1 cellular context compared by ENCODE assay signal in the genomic region with DNA sequence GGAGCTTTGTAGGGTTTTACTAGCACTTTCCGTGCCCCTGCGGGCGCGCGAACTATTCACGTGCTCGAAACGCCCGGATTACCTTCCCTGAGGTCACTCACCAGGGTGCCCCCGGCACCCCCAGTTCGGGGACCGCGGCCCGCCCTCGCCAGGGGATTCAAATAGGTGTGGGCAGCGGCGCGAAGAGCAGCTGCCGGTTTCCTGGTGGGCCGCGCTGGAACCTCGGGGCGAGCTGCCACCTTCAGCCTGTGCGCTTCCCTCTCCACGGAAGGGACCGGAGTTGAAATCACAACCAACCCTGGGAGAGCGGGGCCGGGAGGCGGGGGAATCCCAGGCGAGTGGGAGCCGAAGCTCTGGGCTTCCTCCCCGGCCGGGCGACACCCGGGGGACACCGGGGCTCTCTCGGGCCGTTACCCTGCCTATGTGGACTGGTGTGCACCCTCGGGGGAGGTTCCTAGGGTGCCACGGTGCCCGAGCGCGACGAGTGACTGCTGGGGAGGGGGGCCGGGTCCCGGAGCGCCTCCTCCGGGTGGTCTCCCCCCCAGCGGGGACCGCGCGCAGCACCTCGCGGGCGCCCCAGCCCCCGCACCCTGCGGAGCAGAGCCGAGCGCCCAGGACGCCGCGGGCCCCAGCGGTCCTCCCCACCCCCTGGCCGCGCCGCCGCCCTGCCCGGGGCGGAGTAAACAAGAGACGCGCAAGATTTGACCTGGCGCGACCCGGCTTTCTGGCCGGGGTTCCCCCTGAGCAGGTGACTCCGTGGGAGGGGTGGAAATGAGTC.
A peak's percentile ranks its signal among the peaks of the same experiment; 100 is the strongest.
TF ChIP-seq lines count a peak whose summit lies in the region.

No MANE protein-coding gene starts in this region.

TF ChIP-seq in K562, 482 proteins besides CTCF, POLR2A, EP300 and RAD21 (continued from another document and continues in another):
- TF ChIP-seq, protein P1, sequence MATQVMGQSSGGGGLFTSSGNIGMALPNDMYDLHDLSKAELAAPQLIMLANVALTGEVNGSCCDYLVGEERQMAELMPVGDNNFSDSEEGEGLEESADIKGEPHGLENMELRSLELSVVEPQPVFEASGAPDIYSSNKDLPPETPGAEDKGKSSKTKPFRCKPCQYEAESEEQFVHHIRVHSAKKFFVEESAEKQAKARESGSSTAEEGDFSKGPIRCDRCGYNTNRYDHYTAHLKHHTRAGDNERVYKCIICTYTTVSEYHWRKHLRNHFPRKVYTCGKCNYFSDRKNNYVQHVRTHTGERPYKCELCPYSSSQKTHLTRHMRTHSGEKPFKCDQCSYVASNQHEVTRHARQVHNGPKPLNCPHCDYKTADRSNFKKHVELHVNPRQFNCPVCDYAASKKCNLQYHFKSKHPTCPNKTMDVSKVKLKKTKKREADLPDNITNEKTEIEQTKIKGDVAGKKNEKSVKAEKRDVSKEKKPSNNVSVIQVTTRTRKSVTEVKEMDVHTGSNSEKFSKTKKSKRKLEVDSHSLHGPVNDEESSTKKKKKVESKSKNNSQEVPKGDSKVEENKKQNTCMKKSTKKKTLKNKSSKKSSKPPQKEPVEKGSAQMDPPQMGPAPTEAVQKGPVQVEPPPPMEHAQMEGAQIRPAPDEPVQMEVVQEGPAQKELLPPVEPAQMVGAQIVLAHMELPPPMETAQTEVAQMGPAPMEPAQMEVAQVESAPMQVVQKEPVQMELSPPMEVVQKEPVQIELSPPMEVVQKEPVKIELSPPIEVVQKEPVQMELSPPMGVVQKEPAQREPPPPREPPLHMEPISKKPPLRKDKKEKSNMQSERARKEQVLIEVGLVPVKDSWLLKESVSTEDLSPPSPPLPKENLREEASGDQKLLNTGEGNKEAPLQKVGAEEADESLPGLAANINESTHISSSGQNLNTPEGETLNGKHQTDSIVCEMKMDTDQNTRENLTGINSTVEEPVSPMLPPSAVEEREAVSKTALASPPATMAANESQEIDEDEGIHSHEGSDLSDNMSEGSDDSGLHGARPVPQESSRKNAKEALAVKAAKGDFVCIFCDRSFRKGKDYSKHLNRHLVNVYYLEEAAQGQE (CRISPR knock-in tag; IDR thresholded peaks at IDR 0.05; ENCODE audit: low read depth), result no peak
- TF ChIP-seq CCNT2 (IDR thresholded peaks at IDR 0.05; ENCODE audit: borderline replicate concordance, extremely low read depth, insufficient read length, low read depth, low read length) (peak; percentile 26), TOE1 (IDR thresholded peaks at IDR 0.05; ENCODE audit: borderline replicate concordance) (no peak), TOE1 (CRISPR knock-in tag; IDR thresholded peaks at IDR 0.05; ENCODE audit: borderline replicate concordance, low read depth) (no peak), ZNF263 (CRISPR knock-in tag; IDR thresholded peaks at IDR 0.05; ENCODE audit: borderline replicate concordance) (0 out of 2 replicates have a peak, but pooled peaks have one; percentile 17), KDM5B (IDR thresholded peaks at IDR 0.05; ENCODE audit: insufficient replicate concordance, low read depth, low read length) (peak; percentile 65), ZNF79 (CRISPR knock-in tag; IDR thresholded peaks at IDR 0.05; ENCODE audit: low read depth) (no peak), CBX5 (IDR thresholded peaks at IDR 0.05; ENCODE audit: borderline replicate concordance, low read depth) (no peak), ZFX (CRISPR knock-in tag; IDR thresholded peaks at IDR 0.05) (peak; percentile 53), NR2C2 (CRISPR knock-in tag; IDR thresholded peaks at IDR 0.05) (no peak), NR2C2 (tag; IDR thresholded peaks at IDR 0.05) (peak; percentile 67), EGR1 (conservative IDR thresholded peaks at IDR 0.05) (no peak), SMC3 (conservative IDR thresholded peaks at IDR 0.05; ENCODE audit: insufficient read depth, low read depth, low read length) (no peak), CXXC5 (CRISPR knock-in tag; IDR thresholded peaks at IDR 0.05) (peak; percentile 47; the same call in 1 of the 2 replicates), CHD1 (IDR thresholded peaks at IDR 0.05; ENCODE audit: low read length) (peak; percentile 25), LCOR (CRISPR knock-in tag; IDR thresholded peaks at IDR 0.05) (no peak), SAP30 (IDR thresholded peaks at IDR 0.05; ENCODE audit: borderline replicate concordance, insufficient read depth, low read depth, low read length, poor library complexity, severe bottlenecking) (peak; percentile 41), ZNF3 (CRISPR knock-in tag; IDR thresholded peaks at IDR 0.05) (no peak), CTBP1 (IDR thresholded peaks at IDR 0.05; ENCODE audit: borderline replicate concordance) (peak; percentile 27; the same call in 1 of the 2 replicates), RB1 (IDR thresholded peaks at IDR 0.05; ENCODE audit: low read depth) (peak; percentile 33; the same call in 1 of the 2 replicates), ATF1 (CRISPR knock-in tag; IDR thresholded peaks at IDR 0.05) (no peak), ATF1 (tag; IDR thresholded peaks at IDR 0.05) (no peak), SMARCA4 (IDR thresholded peaks at IDR 0.05) (no peak), RFX7 (CRISPR knock-in tag; IDR thresholded peaks at IDR 0.05) (no peak), HDAC6 (IDR thresholded peaks at IDR 0.05; ENCODE audit: low read depth, low read length) (0 out of 2 replicates have a peak, but pooled peaks have one; percentile 8)
- TF ChIP-seq, protein P2, sequence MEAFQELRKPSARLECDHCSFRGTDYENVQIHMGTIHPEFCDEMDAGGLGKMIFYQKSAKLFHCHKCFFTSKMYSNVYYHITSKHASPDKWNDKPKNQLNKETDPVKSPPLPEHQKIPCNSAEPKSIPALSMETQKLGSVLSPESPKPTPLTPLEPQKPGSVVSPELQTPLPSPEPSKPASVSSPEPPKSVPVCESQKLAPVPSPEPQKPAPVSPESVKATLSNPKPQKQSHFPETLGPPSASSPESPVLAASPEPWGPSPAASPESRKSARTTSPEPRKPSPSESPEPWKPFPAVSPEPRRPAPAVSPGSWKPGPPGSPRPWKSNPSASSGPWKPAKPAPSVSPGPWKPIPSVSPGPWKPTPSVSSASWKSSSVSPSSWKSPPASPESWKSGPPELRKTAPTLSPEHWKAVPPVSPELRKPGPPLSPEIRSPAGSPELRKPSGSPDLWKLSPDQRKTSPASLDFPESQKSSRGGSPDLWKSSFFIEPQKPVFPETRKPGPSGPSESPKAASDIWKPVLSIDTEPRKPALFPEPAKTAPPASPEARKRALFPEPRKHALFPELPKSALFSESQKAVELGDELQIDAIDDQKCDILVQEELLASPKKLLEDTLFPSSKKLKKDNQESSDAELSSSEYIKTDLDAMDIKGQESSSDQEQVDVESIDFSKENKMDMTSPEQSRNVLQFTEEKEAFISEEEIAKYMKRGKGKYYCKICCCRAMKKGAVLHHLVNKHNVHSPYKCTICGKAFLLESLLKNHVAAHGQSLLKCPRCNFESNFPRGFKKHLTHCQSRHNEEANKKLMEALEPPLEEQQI (IDR thresholded peaks at IDR 0.05), result no peak
- TF ChIP-seq, protein P3, sequence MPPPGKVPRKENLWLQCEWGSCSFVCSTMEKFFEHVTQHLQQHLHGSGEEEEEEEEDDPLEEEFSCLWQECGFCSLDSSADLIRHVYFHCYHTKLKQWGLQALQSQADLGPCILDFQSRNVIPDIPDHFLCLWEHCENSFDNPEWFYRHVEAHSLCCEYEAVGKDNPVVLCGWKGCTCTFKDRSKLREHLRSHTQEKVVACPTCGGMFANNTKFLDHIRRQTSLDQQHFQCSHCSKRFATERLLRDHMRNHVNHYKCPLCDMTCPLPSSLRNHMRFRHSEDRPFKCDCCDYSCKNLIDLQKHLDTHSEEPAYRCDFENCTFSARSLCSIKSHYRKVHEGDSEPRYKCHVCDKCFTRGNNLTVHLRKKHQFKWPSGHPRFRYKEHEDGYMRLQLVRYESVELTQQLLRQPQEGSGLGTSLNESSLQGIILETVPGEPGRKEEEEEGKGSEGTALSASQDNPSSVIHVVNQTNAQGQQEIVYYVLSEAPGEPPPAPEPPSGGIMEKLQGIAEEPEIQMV (tag; conservative IDR thresholded peaks at IDR 0.05; ENCODE audit: low read depth), result no peak
- TF ChIP-seq, protein P4, sequence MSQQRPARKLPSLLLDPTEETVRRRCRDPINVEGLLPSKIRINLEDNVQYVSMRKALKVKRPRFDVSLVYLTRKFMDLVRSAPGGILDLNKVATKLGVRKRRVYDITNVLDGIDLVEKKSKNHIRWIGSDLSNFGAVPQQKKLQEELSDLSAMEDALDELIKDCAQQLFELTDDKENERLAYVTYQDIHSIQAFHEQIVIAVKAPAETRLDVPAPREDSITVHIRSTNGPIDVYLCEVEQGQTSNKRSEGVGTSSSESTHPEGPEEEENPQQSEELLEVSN (IDR thresholded peaks at IDR 0.05; ENCODE audit: borderline replicate concordance in 1 of 2, extremely low read depth in 1 of 2, insufficient read depth in 1 of 2, insufficient read length in 1 of 2, low read depth in 1 of 2, low read length in 1 of 2, poor library complexity in 1 of 2, severe bottlenecking in 1 of 2), result peak in 1 of 2 experiments; percentile 5
- TF ChIP-seq, protein P5, sequence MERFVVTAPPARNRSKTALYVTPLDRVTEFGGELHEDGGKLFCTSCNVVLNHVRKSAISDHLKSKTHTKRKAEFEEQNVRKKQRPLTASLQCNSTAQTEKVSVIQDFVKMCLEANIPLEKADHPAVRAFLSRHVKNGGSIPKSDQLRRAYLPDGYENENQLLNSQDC (CRISPR knock-in tag; IDR thresholded peaks at IDR 0.05), result no peak
- TF ChIP-seq, protein P6, sequence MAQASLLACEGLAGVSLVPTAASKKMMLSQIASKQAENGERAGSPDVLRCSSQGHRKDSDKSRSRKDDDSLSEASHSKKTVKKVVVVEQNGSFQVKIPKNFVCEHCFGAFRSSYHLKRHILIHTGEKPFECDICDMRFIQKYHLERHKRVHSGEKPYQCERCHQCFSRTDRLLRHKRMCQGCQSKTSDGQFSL (CRISPR knock-in tag; IDR thresholded peaks at IDR 0.05), result no peak
- TF ChIP-seq, protein P6 (tag; IDR thresholded peaks at IDR 0.05), result no peak
- TF ChIP-seq, protein P7, sequence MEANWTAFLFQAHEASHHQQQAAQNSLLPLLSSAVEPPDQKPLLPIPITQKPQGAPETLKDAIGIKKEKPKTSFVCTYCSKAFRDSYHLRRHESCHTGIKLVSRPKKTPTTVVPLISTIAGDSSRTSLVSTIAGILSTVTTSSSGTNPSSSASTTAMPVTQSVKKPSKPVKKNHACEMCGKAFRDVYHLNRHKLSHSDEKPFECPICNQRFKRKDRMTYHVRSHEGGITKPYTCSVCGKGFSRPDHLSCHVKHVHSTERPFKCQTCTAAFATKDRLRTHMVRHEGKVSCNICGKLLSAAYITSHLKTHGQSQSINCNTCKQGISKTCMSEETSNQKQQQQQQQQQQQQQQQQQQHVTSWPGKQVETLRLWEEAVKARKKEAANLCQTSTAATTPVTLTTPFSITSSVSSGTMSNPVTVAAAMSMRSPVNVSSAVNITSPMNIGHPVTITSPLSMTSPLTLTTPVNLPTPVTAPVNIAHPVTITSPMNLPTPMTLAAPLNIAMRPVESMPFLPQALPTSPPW (CRISPR knock-in tag; IDR thresholded peaks at IDR 0.05), result peak; percentile 64
- TF ChIP-seq, protein P8, sequence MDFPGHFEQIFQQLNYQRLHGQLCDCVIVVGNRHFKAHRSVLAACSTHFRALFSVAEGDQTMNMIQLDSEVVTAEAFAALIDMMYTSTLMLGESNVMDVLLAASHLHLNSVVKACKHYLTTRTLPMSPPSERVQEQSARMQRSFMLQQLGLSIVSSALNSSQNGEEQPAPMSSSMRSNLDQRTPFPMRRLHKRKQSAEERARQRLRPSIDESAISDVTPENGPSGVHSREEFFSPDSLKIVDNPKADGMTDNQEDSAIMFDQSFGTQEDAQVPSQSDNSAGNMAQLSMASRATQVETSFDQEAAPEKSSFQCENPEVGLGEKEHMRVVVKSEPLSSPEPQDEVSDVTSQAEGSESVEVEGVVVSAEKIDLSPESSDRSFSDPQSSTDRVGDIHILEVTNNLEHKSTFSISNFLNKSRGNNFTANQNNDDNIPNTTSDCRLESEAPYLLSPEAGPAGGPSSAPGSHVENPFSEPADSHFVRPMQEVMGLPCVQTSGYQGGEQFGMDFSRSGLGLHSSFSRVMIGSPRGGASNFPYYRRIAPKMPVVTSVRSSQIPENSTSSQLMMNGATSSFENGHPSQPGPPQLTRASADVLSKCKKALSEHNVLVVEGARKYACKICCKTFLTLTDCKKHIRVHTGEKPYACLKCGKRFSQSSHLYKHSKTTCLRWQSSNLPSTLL (IDR thresholded peaks at IDR 0.05), result no peak
- TF ChIP-seq, protein P9, sequence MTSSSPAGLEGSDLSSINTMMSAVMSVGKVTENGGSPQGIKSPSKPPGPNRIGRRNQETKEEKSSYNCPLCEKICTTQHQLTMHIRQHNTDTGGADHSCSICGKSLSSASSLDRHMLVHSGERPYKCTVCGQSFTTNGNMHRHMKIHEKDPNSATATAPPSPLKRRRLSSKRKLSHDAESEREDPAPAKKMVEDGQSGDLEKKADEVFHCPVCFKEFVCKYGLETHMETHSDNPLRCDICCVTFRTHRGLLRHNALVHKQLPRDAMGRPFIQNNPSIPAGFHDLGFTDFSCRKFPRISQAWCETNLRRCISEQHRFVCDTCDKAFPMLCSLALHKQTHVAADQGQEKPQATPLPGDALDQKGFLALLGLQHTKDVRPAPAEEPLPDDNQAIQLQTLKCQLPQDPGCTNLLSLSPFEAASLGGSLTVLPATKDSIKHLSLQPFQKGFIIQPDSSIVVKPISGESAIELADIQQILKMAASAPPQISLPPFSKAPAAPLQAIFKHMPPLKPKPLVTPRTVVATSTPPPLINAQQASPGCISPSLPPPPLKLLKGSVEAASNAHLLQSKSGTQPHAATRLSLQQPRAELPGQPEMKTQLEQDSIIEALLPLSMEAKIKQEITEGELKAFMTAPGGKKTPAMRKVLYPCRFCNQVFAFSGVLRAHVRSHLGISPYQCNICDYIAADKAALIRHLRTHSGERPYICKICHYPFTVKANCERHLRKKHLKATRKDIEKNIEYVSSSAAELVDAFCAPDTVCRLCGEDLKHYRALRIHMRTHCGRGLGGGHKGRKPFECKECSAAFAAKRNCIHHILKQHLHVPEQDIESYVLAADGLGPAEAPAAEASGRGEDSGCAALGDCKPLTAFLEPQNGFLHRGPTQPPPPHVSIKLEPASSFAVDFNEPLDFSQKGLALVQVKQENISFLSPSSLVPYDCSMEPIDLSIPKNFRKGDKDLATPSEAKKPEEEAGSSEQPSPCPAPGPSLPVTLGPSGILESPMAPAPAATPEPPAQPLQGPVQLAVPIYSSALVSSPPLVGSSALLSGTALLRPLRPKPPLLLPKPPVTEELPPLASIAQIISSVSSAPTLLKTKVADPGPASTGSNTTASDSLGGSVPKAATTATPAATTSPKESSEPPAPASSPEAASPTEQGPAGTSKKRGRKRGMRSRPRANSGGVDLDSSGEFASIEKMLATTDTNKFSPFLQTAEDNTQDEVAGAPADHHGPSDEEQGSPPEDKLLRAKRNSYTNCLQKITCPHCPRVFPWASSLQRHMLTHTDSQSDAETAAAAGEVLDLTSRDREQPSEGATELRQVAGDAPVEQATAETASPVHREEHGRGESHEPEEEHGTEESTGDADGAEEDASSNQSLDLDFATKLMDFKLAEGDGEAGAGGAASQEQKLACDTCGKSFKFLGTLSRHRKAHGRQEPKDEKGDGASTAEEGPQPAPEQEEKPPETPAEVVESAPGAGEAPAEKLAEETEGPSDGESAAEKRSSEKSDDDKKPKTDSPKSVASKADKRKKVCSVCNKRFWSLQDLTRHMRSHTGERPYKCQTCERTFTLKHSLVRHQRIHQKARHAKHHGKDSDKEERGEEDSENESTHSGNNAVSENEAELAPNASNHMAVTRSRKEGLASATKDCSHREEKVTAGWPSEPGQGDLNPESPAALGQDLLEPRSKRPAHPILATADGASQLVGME (CRISPR knock-in tag; IDR thresholded peaks at IDR 0.05), result no peak
